In the genomic region with DNA sequence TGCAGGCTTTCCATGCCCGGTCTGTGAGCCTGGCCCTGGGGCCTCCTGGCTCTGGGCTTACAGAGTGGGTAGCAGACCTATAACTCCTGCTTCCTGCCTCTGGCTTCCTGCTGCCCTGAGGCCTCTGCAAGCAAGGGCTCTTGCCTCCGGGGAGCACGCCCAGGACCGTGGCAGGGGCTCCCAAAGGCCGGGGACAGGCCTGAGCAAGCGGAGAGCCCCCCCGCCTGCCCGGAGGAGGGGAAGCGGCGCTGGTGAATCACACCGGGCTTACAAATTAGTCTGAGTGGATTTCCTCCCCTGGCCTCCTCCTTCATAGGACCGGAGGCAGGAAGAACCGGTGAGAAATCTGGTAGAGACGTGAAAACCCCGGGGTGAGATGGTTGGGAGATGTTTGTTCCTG, we compare ENCODE assay signal across 12 cellular contexts. TPM values are rescaled to one million over a fixed set of nuclear protein-coding genes. Genes with fewer than 3 reads are reported as not detected.
DNase-seq lines count a peak whose midpoint lies in the region; ATAC-seq and TF ChIP-seq lines count a peak whose summit lies in the region.
"Had no signal": no experiment of that assay in that cellular context is flagged by ENCODE, and none has a peak within 500 bp of the region (broad histone marks: within the 10 kb centered on the region; RNA-seq: fewer than 3 reads in every experiment).

No MANE protein-coding gene starts in this region.

- peaks cover 12% of the 10 kb centered on the region for H3K36me3 Mint-ChIP-seq in HFFc6 (ENCODE audit: low read depth)
- H3K36me3 Mint-ChIP-seq: activated naive CD4-positive, alpha-beta T cell treated with anti-CD3 and anti-CD28 coated beads, Interleukin-2, amount 10 ng/mL, durations not matched to agents 7 days and 5 days had no signal

- no peaks in the 10 kb centered on the region for H3K9me3 ChIP-seq in smooth muscle cell (replicated peaks; ENCODE audit: low read depth)
- H3K9me3 ChIP-seq: thoracic aorta had no signal

- H3K27ac ChIP-seq in RWPE1 (peak overlapping the region; percentile 98), smooth muscle cell (ENCODE audit: low read depth) (peak overlapping the region; percentile 62)
- H3K27ac ChIP-seq: skin epidermis, thoracic aorta had no signal

- peaks cover 8% of the 10 kb centered on the region for H3K4me1 ChIP-seq in smooth muscle cell (ENCODE audit: low read depth)

- peaks cover 5% of the 10 kb centered on the region for H3K27me3 Mint-ChIP-seq in HFFc6 (ENCODE audit: insufficient read depth)

- intact Hi-C loops in posterior vena cava (cut with DNase I) = no loop called here

- CTCF ChIA-PET in RWPE1 (lab: Yijun Ruan, JAX) = no interaction called here

- no peaks in the 10 kb centered on the region for H3K27me3 ChIP-seq in smooth muscle cell (ENCODE audit: low read depth)

- H3F3A ChIP-seq in smooth muscle cell (ENCODE audit: low read depth) = peaks cover 6% of the 10 kb centered on the region

- peak; percentile 79 for DNase-seq in HFFc6
- peak; percentile 93 for DNase-seq in RWPE1 (ENCODE audit: low spot score)
- peak; percentile 18 for DNase-seq in smooth muscle cell (lab: John Stamatoyannopoulos, UW; ENCODE audit: unreplicated experiment)
- no peak for DNase-seq in left lobe of liver (ENCODE audit: low spot score)
- DNase-seq in posterior vena cava (ENCODE audit: low spot score) = no peak
- DNase-seq: activated naive CD4-positive, alpha-beta T cell treated with anti-CD3 and anti-CD28 coated beads, Interleukin-2, amount 10 ng/mL, durations not matched to agents 7 days and 5 days; NCI-H2227 treated with DMSO at 0.1 percent for 48 hours had no signal

- H2AFZ ChIP-seq in smooth muscle cell (ENCODE audit: low read depth) = no peak overlapping the region

- no peak overlapping the region for H3K9ac ChIP-seq in smooth muscle cell (ENCODE audit: low read depth)

- H3K36me3 ChIP-seq in smooth muscle cell (ENCODE audit: low read depth) = no peaks in the 10 kb centered on the region
- H3K36me3 ChIP-seq: thoracic aorta had no signal

- no peak overlapping the region for H3K4me3 ChIP-seq in smooth muscle cell
- H3K4me3 ChIP-seq: skin epidermis, thoracic aorta had no signal

- H3K79me2 ChIP-seq in smooth muscle cell (ENCODE audit: low read depth) = no peaks in the 10 kb centered on the region

- H3K4me3 Mint-ChIP-seq in HFFc6 = peak overlapping the region; percentile 74
- H3K4me3 Mint-ChIP-seq: activated naive CD4-positive, alpha-beta T cell treated with anti-CD3 and anti-CD28 coated beads, Interleukin-2, amount 10 ng/mL, durations not matched to agents 7 days and 5 days; nephron had no signal

- POLR2A ChIA-PET in RWPE1 (lab: Yijun Ruan, JAX; ENCODE audit: low non-redundant PET) = no interaction called here

- TF ChIP-seq CTCF in HFFc6 (IDR thresholded peaks at IDR 0.05) = no peak
- no peak for TF ChIP-seq CTCF in RWPE1 (conservative IDR thresholded peaks at IDR 0.05; ENCODE audit: low read depth)
- TF ChIP-seq CTCF in smooth muscle cell (IDR thresholded peaks at IDR 0.05; ENCODE audit: borderline replicate concordance, insufficient read depth, poor library complexity, severe bottlenecking) = no peak

- ATAC-seq in esophagus mucosa (peak; percentile 80), left lobe of liver (no peak), HG03139 (IDR thresholded peaks at IDR 0.05; ENCODE audit: unreplicated experiment) (no peak)

- 9% methylated on average over 15 of the region's 15 CpGs for WGBS in smooth muscle cell (ENCODE audit: low lambda C conversion rate)

- H3K27ac Mint-ChIP-seq in HFFc6 = peak overlapping the region; percentile 92
- H3K27ac Mint-ChIP-seq: activated naive CD4-positive, alpha-beta T cell treated with anti-CD3 and anti-CD28 coated beads, Interleukin-2, amount 10 ng/mL, durations not matched to agents 7 days and 5 days had no signal

- H3K4me1 Mint-ChIP-seq in HFFc6 (ENCODE audit: low read depth) = peaks cover 38% of the 10 kb centered on the region
- H3K4me1 Mint-ChIP-seq: activated naive CD4-positive, alpha-beta T cell treated with anti-CD3 and anti-CD28 coated beads, Interleukin-2, amount 10 ng/mL, durations not matched to agents 7 days and 5 days had no signal

- H3K9me3 Mint-ChIP-seq in HFFc6 = peaks cover 18% of the 10 kb centered on the region
- H3K9me3 Mint-ChIP-seq: nephron had no signal

- H4K20me1 ChIP-seq in smooth muscle cell (ENCODE audit: low read depth) = no peaks in the 10 kb centered on the region

- peak overlapping the region; percentile 7 for H3K4me2 ChIP-seq in smooth muscle cell

RNA-seq across cellular contexts. Expression of a gene that starts 1.5 kb away (rescaled TPM):
- total RNA-seq in HFFc6 (2021; fragmentation: NEBNext Ultra II Directional; extraction: Animal tissue kit (Norgen Biotek cat#: 25700)) = not detected
- not detected for total RNA-seq in esophagus mucosa
- 5.3 and 14.3 TPM in 2 replicates for total RNA-seq in smooth muscle cell
- polyA plus RNA-seq in smooth muscle cell = 19.0 and 32.7 TPM in 2 replicates
- not detected for total RNA-seq in left lobe of liver
- not detected for total RNA-seq in posterior vena cava
- total RNA-seq: thoracic aorta had no signal

Comparison
In these comparisons a context has a peak if more than half of its experiments do, and no peak if none do; other contexts are left out.
1. DNase-seq: peak in HFFc6 (single experiment), RWPE1 (single experiment) and smooth muscle cell (single experiment); none in left lobe of liver (single experiment) and posterior vena cava (single experiment).